In genomic region chr1:201122321-201123017, GRCh38 we compare ENCODE assay signal across 33 cellular contexts. TPM values are rescaled to one million over a fixed set of nuclear protein-coding genes. Genes with fewer than 3 reads are reported as not detected.
A peak's percentile ranks its signal among the peaks of the same experiment; 100 is the strongest.
DNase-seq lines count a peak whose midpoint lies in the region; ATAC-seq, FAIRE-seq and TF ChIP-seq lines count a peak whose summit lies in the region.
"Had no signal": no experiment of that assay in that cellular context is flagged by ENCODE, and none has a peak within 500 bp of the region (broad histone marks: within the 10 kb centered on the region; RNA-seq: fewer than 3 reads in every experiment).

No MANE protein-coding gene starts in this region.

- ATAC-seq in HepG2 (no peak), right lobe of liver (no peak), K562 (no peak)
- ATAC-seq: CD8-positive, alpha-beta T cell; Panc1; SK-N-SH treated with all-trans-retinoic acid at 6 μM for 48 hours; T-helper 17 cell had no signal

- H3K27ac ChIP-seq in HepG2 (ENCODE audit: extremely low read length, insufficient read depth, low read length) (no peak overlapping the region), right lobe of liver (no peak overlapping the region), K562 (ENCODE audit: extremely low read depth, low read depth, low read length) (no peak overlapping the region)
- H3K27ac ChIP-seq: SJCRH30 had no signal

- H3K79me2 ChIP-seq in HepG2 (ENCODE audit: insufficient read depth, low read length) (no peaks in the 10 kb centered on the region), K562 (ENCODE audit: control insufficient read depth, insufficient read depth, low read length) (no peaks in the 10 kb centered on the region)

- BruUV-seq in HepG2 (replicated peaks; lab: Mats Ljungman, UMichigan) (no TSS peak), K562 (replicated peaks; lab: Mats Ljungman, UMichigan) (no TSS peak)

- no peak overlapping the region for H3K4me3 ChIP-seq in HepG2 (replicated peaks in 1 of 3; ENCODE audit: insufficient read depth in 1 of 3, low read depth in 2 of 3, low read length in 3 of 3)
- no peak overlapping the region for H3K4me3 ChIP-seq in right lobe of liver
- H3K4me3 ChIP-seq in K562: no peak overlapping the region
- H3K4me3 ChIP-seq: SJCRH30 had no signal

- CTCF ChIA-PET in HepG2 (lab: Yijun Ruan, JAX; ENCODE audit: low intra/inter-chr PET ratio, low total read pairs): no interaction called here
- CTCF ChIA-PET in K562 (lab: Yijun Ruan, JAX; ENCODE audit: low intra/inter-chr PET ratio): no interaction called here

- no peak for TF ChIP-seq POLR2A in HepG2 (IDR thresholded peaks at IDR 0.05; ENCODE audit: insufficient read depth in 1 of 2, low read depth in 2 of 2, low read length in 2 of 2)
- TF ChIP-seq POLR2A in right lobe of liver (IDR thresholded peaks at IDR 0.05): no peak
- TF ChIP-seq POLR2A in K562 (conservative IDR thresholded peaks at IDR 0.05): no peak

- in situ Hi-C loops in HepG2 (cut with HindIII; ENCODE audit: extremely low pct_ligation_motif_present, low pct_unique_long_range_greater_than_20kb) (no loop called here), K562 (cut with MboI) (no loop called here), KBM-7 (cut with MboI; ENCODE audit: low pct_unique_long_range_greater_than_20kb, low sequenced_read_pairs) (no loop called here)

- no peak for DNase-seq in HepG2 (ENCODE audit: low spot score)
- DNase-seq in right lobe of liver: no peak
- DNase-seq in NCI-H82 treated with DMSO at 0.1 percent for 48 hours (lab: John Stamatoyannopoulos, UW; ENCODE audit: unreplicated experiment): peak; percentile 29
- no peak for DNase-seq in K562 (ENCODE audit: extremely low read depth in 1 of 4, low spot score in 3 of 4)
- DNase-seq in KBM-7: no peak
- no peak for DNase-seq in OCI-M2 (lab: John Stamatoyannopoulos, UW; ENCODE audit: unreplicated experiment)
- no peak for DNase-seq in DMS79 treated with DMSO at 0.1 percent for 48 hours (lab: John Stamatoyannopoulos, UW)
- DNase-seq in activated gamma-delta T cell treated with Interleukin-2 at 50 U/mL for 16 hours: no peak
- DNase-seq: C1 segment of cervical spinal cord; Caco-2; CD8-positive, alpha-beta T cell; DMS 273 treated with DMSO at 0.1 percent for 48 hours; DMS79; GF-D8; KG1; NCI-H1092; NCI-H1417 treated with DMSO at 0.1 percent for 48 hours; NCI-H1694 treated with DMSO at 0.1 percent for 48 hours; NCI-H2081; NCI-H2171; NCI-H345; NCI-H510A treated with DMSO at 0.1 percent for 48 hours; NCI-H748 treated with DMSO at 0.1 percent for 48 hours; NK-92 treated with Interleukin-12 subunit alpha and Interleukin-12 subunit beta, amount 100 ng/mL, for 24 hours; SJCRH30; T-helper 17 cell had no signal

- H2AFZ ChIP-seq in HepG2 (ENCODE audit: low read length): no peak overlapping the region
- H2AFZ ChIP-seq in K562 (ENCODE audit: low read depth, low read length): no peak overlapping the region

- TF ChIP-seq RAD21 in HepG2 (CRISPR knock-in tag; IDR thresholded peaks at IDR 0.05) (no peak), K562 (CRISPR knock-in tag; conservative IDR thresholded peaks at IDR 0.05 in 1 of 2, IDR thresholded peaks at IDR 0.05 in 1 of 2) (no peak)

- H4K20me1 ChIP-seq in HepG2 (ENCODE audit: insufficient read depth, low read length) (no peaks in the 10 kb centered on the region), K562 (replicated peaks; ENCODE audit: control insufficient read depth, insufficient read depth, low read length) (peaks cover 18% of the 10 kb centered on the region)

- 4% methylated on average over 12 of the region's 12 CpGs for WGBS in HepG2 (ENCODE audit: low lambda C conversion rate)
- 81% methylated on average over 7 of the region's 12 CpGs for WGBS in right lobe of liver (ENCODE audit: insufficient coverage, low coverage, low lambda C conversion rate, missing lambda C conversion rate)
- 0% methylated on average over 12 of the region's 12 CpGs for WGBS in K562 (ENCODE audit: insufficient coverage, low coverage, missing lambda C conversion rate)

- TF ChIP-seq CTCF in HepG2 (CRISPR knock-in tag; IDR thresholded peaks at IDR 0.05): no peak
- no peak for TF ChIP-seq CTCF in right lobe of liver (IDR thresholded peaks at IDR 0.05)
- no peak for TF ChIP-seq CTCF in K562 (IDR thresholded peaks at IDR 0.05 in 2 of 3, conservative IDR thresholded peaks at IDR 0.05 in 1 of 3; ENCODE audit: insufficient read depth in 2 of 3, low read depth in 1 of 3, low read length in 3 of 3)

- no peak overlapping the region for H3K4me2 ChIP-seq in HepG2 (ENCODE audit: low read depth, low read length)
- H3K4me2 ChIP-seq in K562 (ENCODE audit: insufficient read depth, low read length): no peak overlapping the region

- H3K9me1 ChIP-seq in K562 (ENCODE audit: control insufficient read depth, insufficient read depth, low read length): no peaks in the 10 kb centered on the region

- no peaks in the 10 kb centered on the region for H3K36me3 ChIP-seq in HepG2 (replicated peaks in 1 of 2; ENCODE audit: control insufficient read depth in 1 of 2, insufficient read depth in 2 of 2, low read length in 2 of 2)
- no peaks in the 10 kb centered on the region for H3K36me3 ChIP-seq in right lobe of liver
- no peaks in the 10 kb centered on the region for H3K36me3 ChIP-seq in K562 (ENCODE audit: control insufficient read depth, insufficient read depth, low read length)
- H3K36me3 ChIP-seq: SJCRH30 had no signal

- POLR2A ChIA-PET in HepG2 (lab: Yijun Ruan, JAX): no interaction called here
- POLR2A ChIA-PET in K562 (lab: Yijun Ruan, JAX): interaction anchor here (0.6 kb wide), 1 partner anchor 14 kb away, joined by 3 read pairs; no protein-coding TSS in a partner anchor

- H3K9me3 ChIP-seq in HepG2 (ENCODE audit: low read length) (no peaks in the 10 kb centered on the region), right lobe of liver (no peaks in the 10 kb centered on the region), K562 (replicated peaks; ENCODE audit: control insufficient read depth, insufficient read depth, low read depth, low read length) (no peaks in the 10 kb centered on the region)
- H3K9me3 ChIP-seq: Caco-2, SJCRH30 had no signal

- TF ChIP-seq EP300 in HepG2 (IDR thresholded peaks at IDR 0.05; ENCODE audit: low read depth in 2 of 2, low read length in 2 of 2) (no peak), HepG2 (CRISPR knock-in tag; IDR thresholded peaks at IDR 0.05; ENCODE audit: borderline replicate concordance) (no peak), K562 (IDR thresholded peaks at IDR 0.05; ENCODE audit: low read length) (no peak)

- H3K9ac ChIP-seq in HepG2 (ENCODE audit: insufficient read depth, low read depth, low read length) (no peak overlapping the region), K562 (ENCODE audit: insufficient read depth in 1 of 2, low read depth in 2 of 2, low read length in 2 of 2) (no peak overlapping the region)

- FAIRE-seq in HepG2 (lab: Jason Lieb, UNC) (no peak), K562 (lab: Jason Lieb, UNC) (no peak)
- FAIRE-seq: A204.1, GM12891, H54 had no signal

- H3K4me1 ChIP-seq in HepG2 (ENCODE audit: insufficient read depth, low read length): peaks cover 11% of the 10 kb centered on the region
- H3K4me1 ChIP-seq in right lobe of liver: no peaks in the 10 kb centered on the region
- H3K4me1 ChIP-seq in K562 (replicated peaks in 1 of 2; ENCODE audit: control insufficient read depth in 2 of 2, insufficient read depth in 2 of 2, low read length in 2 of 2): no peaks in the 10 kb centered on the region; a peak in 1 of 5 replicates
- H3K4me1 ChIP-seq: Caco-2 had no signal

- peaks cover 6 to 65% of the 10 kb centered on the region in 2 experiments for H3K27me3 ChIP-seq in HepG2 (ENCODE audit: control insufficient read depth in 1 of 2, insufficient read depth in 2 of 2, low read length in 2 of 2)
- no peaks in the 10 kb centered on the region for H3K27me3 ChIP-seq in right lobe of liver
- peaks cover 70 to 81% of the 10 kb centered on the region in 2 experiments for H3K27me3 ChIP-seq in K562 (ENCODE audit: control insufficient read depth in 2 of 2, insufficient read depth in 2 of 2, low read length in 2 of 2)

- intact Hi-C loops in HepG2 (cut with micrococcal nuclease; ENCODE audit: unreplicated experiment): no loop called here
- intact Hi-C loops in right lobe of liver (cut with DNase I): no loop called here
- intact Hi-C loops in K562 (cut with micrococcal nuclease): no loop called here

RNA-seq across cellular contexts. Expression of gene ASCL5, which starts 4.5 kb away (rescaled TPM):
- total RNA-seq in HepG2 (2016; rRNA removed; fragmentation: Illumina TruSeq; extraction: Trizol): not detected in 2 replicates
- not detected in 2 replicates for total RNA-seq in HepG2 (2016; cell fraction: cytosol; rRNA removed; fragmentation: Illumina TruSeq; extraction: Trizol; ENCODE audit: low read depth)
- not detected in 2 replicates for total RNA-seq in HepG2 (2016; cell fraction: insoluble cytoplasmic fraction; rRNA removed; fragmentation: Illumina TruSeq; extraction: Trizol)
- not detected in 2 replicates for total RNA-seq in HepG2 (2016; cell fraction: membrane; rRNA removed; fragmentation: Illumina TruSeq; extraction: Trizol)
- total RNA-seq in HepG2 (2016; cell fraction: nucleus; rRNA removed; fragmentation: Illumina TruSeq; extraction: Trizol): not detected in 2 replicates
- polyA plus RNA-seq in HepG2 (2011; rRNA removed): not detected in 2 replicates
- not detected in 2 replicates for polyA plus RNA-seq in HepG2 (2011; cell fraction: cytosol; rRNA removed)
- 0.08 and 0.09 TPM in 2 replicates for polyA plus RNA-seq in HepG2 (2011; cell fraction: nucleus; rRNA removed)
- not detected in 2 replicates for polyA plus RNA-seq in HepG2 (2012)
- polyA plus RNA-seq in HepG2 (2016; cell fraction: cytosol; fragmentation: Illumina TruSeq; extraction: Trizol; ENCODE audit: low read depth): not detected in 2 replicates
- polyA plus RNA-seq in HepG2 (2016; cell fraction: insoluble cytoplasmic fraction; fragmentation: Illumina TruSeq; extraction: Trizol; ENCODE audit: low read depth): not detected in 2 replicates
- not detected in 2 replicates for polyA plus RNA-seq in HepG2 (2016; cell fraction: membrane; fragmentation: Illumina TruSeq; extraction: Trizol; ENCODE audit: low read depth)
- not detected in 2 replicates for polyA plus RNA-seq in HepG2 (2016; cell fraction: nucleus; fragmentation: Illumina TruSeq; extraction: Trizol; ENCODE audit: insufficient read depth, low read depth)
- not detected in 2 replicates for polyA minus RNA-seq in HepG2 (2011; rRNA and poly(A)+ RNA removed; ENCODE audit: low replicate concordance)
- not detected in 2 replicates for polyA minus RNA-seq in HepG2 (2011; cell fraction: cytosol; rRNA and poly(A)+ RNA removed)
- not detected in 2 replicates for polyA minus RNA-seq in HepG2 (2011; cell fraction: nucleus; rRNA and poly(A)+ RNA removed)
- total RNA-seq in right lobe of liver: not detected
- not detected in 2 replicates for total RNA-seq in K562 (2011; cell fraction: chromatin; rRNA removed; ENCODE audit: low replicate concordance)
- not detected in 2 replicates for total RNA-seq in K562 (2011; cell fraction: nucleolus; rRNA removed)
- total RNA-seq in K562 (2011; cell fraction: nucleoplasm; rRNA removed): not detected in 2 replicates
- 0.09 TPM in 1 of 2 replicates, not detected in the other for total RNA-seq in K562 (2014; rRNA removed)
- total RNA-seq in K562 (2014; rRNA removed; fragmentation: Illumina TruSeq; extraction: Trizol): not detected in 2 replicates
- not detected in 2 replicates for total RNA-seq in K562 (2015; rRNA removed; fragmentation: Illumina TruSeq; extraction: Trizol)
- not detected in 2 replicates for total RNA-seq in K562 (2021)
- polyA plus RNA-seq in K562 (2011; rRNA removed): not detected in 2 replicates
- not detected in 2 replicates for polyA plus RNA-seq in K562 (2011; cell fraction: cytosol; rRNA removed)
- not detected in 2 replicates for polyA plus RNA-seq in K562 (2011; cell fraction: nucleus; rRNA removed)
- polyA plus RNA-seq in K562 (2012): not detected in 2 replicates
- polyA plus RNA-seq in K562 (2014; fragmentation: Illumina TruSeq; extraction: Trizol): not detected in 2 replicates
- polyA plus RNA-seq in K562 (2014; fragmentation: Nextera tagmentation; extraction: Ambion mirVana): not detected
- not detected in 2 replicates for polyA plus RNA-seq in K562 (2014; rRNA removed)
- polyA minus RNA-seq in K562 (2011; rRNA and poly(A)+ RNA removed): not detected in 2 replicates
- not detected in 2 replicates for polyA minus RNA-seq in K562 (2011; cell fraction: cytosol; rRNA and poly(A)+ RNA removed)
- not detected in 2 replicates for polyA minus RNA-seq in K562 (2011; cell fraction: nucleus; rRNA and poly(A)+ RNA removed)
- total RNA-seq: HT1080, SJCRH30 had no signal
- polyA plus RNA-seq: AG04450 had no signal

RNA-seq across cellular contexts. Expression of gene CACNA1S, which starts 10.2 kb away (rescaled TPM):
- not detected in 2 replicates for total RNA-seq in HepG2 (2016; rRNA removed; fragmentation: Illumina TruSeq; extraction: Trizol)
- total RNA-seq in HepG2 (2016; cell fraction: cytosol; rRNA removed; fragmentation: Illumina TruSeq; extraction: Trizol; ENCODE audit: low read depth): not detected in 2 replicates
- not detected in 2 replicates for total RNA-seq in HepG2 (2016; cell fraction: insoluble cytoplasmic fraction; rRNA removed; fragmentation: Illumina TruSeq; extraction: Trizol)
- not detected in 2 replicates for total RNA-seq in HepG2 (2016; cell fraction: membrane; rRNA removed; fragmentation: Illumina TruSeq; extraction: Trizol)
- not detected in 2 replicates for total RNA-seq in HepG2 (2016; cell fraction: nucleus; rRNA removed; fragmentation: Illumina TruSeq; extraction: Trizol)
- polyA plus RNA-seq in HepG2 (2011; rRNA removed): not detected in 2 replicates
- not detected in 2 replicates for polyA plus RNA-seq in HepG2 (2011; cell fraction: cytosol; rRNA removed)
- polyA plus RNA-seq in HepG2 (2011; cell fraction: nucleus; rRNA removed): not detected in 2 replicates
- polyA plus RNA-seq in HepG2 (2012): not detected in 2 replicates
- not detected in 2 replicates for polyA plus RNA-seq in HepG2 (2016; cell fraction: cytosol; fragmentation: Illumina TruSeq; extraction: Trizol; ENCODE audit: low read depth)
- not detected in 2 replicates for polyA plus RNA-seq in HepG2 (2016; cell fraction: insoluble cytoplasmic fraction; fragmentation: Illumina TruSeq; extraction: Trizol; ENCODE audit: low read depth)
- not detected in 2 replicates for polyA plus RNA-seq in HepG2 (2016; cell fraction: membrane; fragmentation: Illumina TruSeq; extraction: Trizol; ENCODE audit: low read depth)
- not detected in 2 replicates for polyA plus RNA-seq in HepG2 (2016; cell fraction: nucleus; fragmentation: Illumina TruSeq; extraction: Trizol; ENCODE audit: insufficient read depth, low read depth)
- 0.02 TPM in 1 of 2 replicates, not detected in the other for polyA minus RNA-seq in HepG2 (2011; rRNA and poly(A)+ RNA removed; ENCODE audit: low replicate concordance)
- polyA minus RNA-seq in HepG2 (2011; cell fraction: cytosol; rRNA and poly(A)+ RNA removed): not detected in 2 replicates
- not detected in 2 replicates for polyA minus RNA-seq in HepG2 (2011; cell fraction: nucleus; rRNA and poly(A)+ RNA removed)
- total RNA-seq in right lobe of liver: under 1 TPM in 1 of 6 experiments, not detected in 5; 0.12 TPM
- not detected in 2 replicates for total RNA-seq in K562 (2011; cell fraction: chromatin; rRNA removed; ENCODE audit: low replicate concordance)
- not detected in 2 replicates for total RNA-seq in K562 (2011; cell fraction: nucleolus; rRNA removed)
- not detected in 2 replicates for total RNA-seq in K562 (2011; cell fraction: nucleoplasm; rRNA removed)
- total RNA-seq in K562 (2014; rRNA removed): not detected in 2 replicates
- total RNA-seq in K562 (2014; rRNA removed; fragmentation: Illumina TruSeq; extraction: Trizol): not detected in 2 replicates
- total RNA-seq in K562 (2015; rRNA removed; fragmentation: Illumina TruSeq; extraction: Trizol): not detected in 2 replicates
- total RNA-seq in K562 (2021): not detected in 2 replicates
- polyA plus RNA-seq in K562 (2011; rRNA removed): not detected in 2 replicates
- not detected in 2 replicates for polyA plus RNA-seq in K562 (2011; cell fraction: cytosol; rRNA removed)
- not detected in 2 replicates for polyA plus RNA-seq in K562 (2011; cell fraction: nucleus; rRNA removed)
- 0.01 TPM in 1 of 2 replicates, not detected in the other for polyA plus RNA-seq in K562 (2012)
- polyA plus RNA-seq in K562 (2014; fragmentation: Illumina TruSeq; extraction: Trizol): not detected in 2 replicates
- not detected for polyA plus RNA-seq in K562 (2014; fragmentation: Nextera tagmentation; extraction: Ambion mirVana)
- polyA plus RNA-seq in K562 (2014; rRNA removed): not detected in 2 replicates
- not detected in 2 replicates for polyA minus RNA-seq in K562 (2011; rRNA and poly(A)+ RNA removed)
- not detected in 2 replicates for polyA minus RNA-seq in K562 (2011; cell fraction: cytosol; rRNA and poly(A)+ RNA removed)
- not detected in 2 replicates for polyA minus RNA-seq in K562 (2011; cell fraction: nucleus; rRNA and poly(A)+ RNA removed)
- total RNA-seq: CD8-positive, alpha-beta T cell; HT1080; T-helper 17 cell had no signal
- polyA plus RNA-seq: AG04450 had no signal

RNA-seq across cellular contexts. Expression of gene TMEM9, which starts 31.8 kb away (rescaled TPM):
- total RNA-seq in HepG2 (2016; rRNA removed; fragmentation: Illumina TruSeq; extraction: Trizol): 33.6 and 60.9 TPM in 2 replicates
- total RNA-seq in HepG2 (2016; cell fraction: cytosol; rRNA removed; fragmentation: Illumina TruSeq; extraction: Trizol; ENCODE audit: low read depth): 19.4 and 19.6 TPM in 2 replicates
- 34.2 and 64.9 TPM in 2 replicates for total RNA-seq in HepG2 (2016; cell fraction: insoluble cytoplasmic fraction; rRNA removed; fragmentation: Illumina TruSeq; extraction: Trizol)
- total RNA-seq in HepG2 (2016; cell fraction: membrane; rRNA removed; fragmentation: Illumina TruSeq; extraction: Trizol): 35.3 and 35.6 TPM in 2 replicates
- 46.5 and 53.8 TPM in 2 replicates for total RNA-seq in HepG2 (2016; cell fraction: nucleus; rRNA removed; fragmentation: Illumina TruSeq; extraction: Trizol)
- 102 and 137 TPM in 2 replicates for polyA plus RNA-seq in HepG2 (2011; rRNA removed)
- 89.3 and 100 TPM in 2 replicates for polyA plus RNA-seq in HepG2 (2011; cell fraction: cytosol; rRNA removed)
- polyA plus RNA-seq in HepG2 (2011; cell fraction: nucleus; rRNA removed): 118 and 132 TPM in 2 replicates
- polyA plus RNA-seq in HepG2 (2012): 50.9 and 56.1 TPM in 2 replicates
- 20.3 and 20.6 TPM in 2 replicates for polyA plus RNA-seq in HepG2 (2016; cell fraction: cytosol; fragmentation: Illumina TruSeq; extraction: Trizol; ENCODE audit: low read depth)
- 32.1 and 32.2 TPM in 2 replicates for polyA plus RNA-seq in HepG2 (2016; cell fraction: insoluble cytoplasmic fraction; fragmentation: Illumina TruSeq; extraction: Trizol; ENCODE audit: low read depth)
- 27.0 and 30.2 TPM in 2 replicates for polyA plus RNA-seq in HepG2 (2016; cell fraction: membrane; fragmentation: Illumina TruSeq; extraction: Trizol; ENCODE audit: low read depth)
- polyA plus RNA-seq in HepG2 (2016; cell fraction: nucleus; fragmentation: Illumina TruSeq; extraction: Trizol; ENCODE audit: insufficient read depth, low read depth): 79.2 and 83.5 TPM in 2 replicates
- polyA minus RNA-seq in HepG2 (2011; rRNA and poly(A)+ RNA removed; ENCODE audit: low replicate concordance): 239 and 286 TPM in 2 replicates
- polyA minus RNA-seq in HepG2 (2011; cell fraction: cytosol; rRNA and poly(A)+ RNA removed): 16.9 and 23.5 TPM in 2 replicates
- 14.8 and 15.3 TPM in 2 replicates for polyA minus RNA-seq in HepG2 (2011; cell fraction: nucleus; rRNA and poly(A)+ RNA removed)
- total RNA-seq in right lobe of liver: 10 to 100 TPM; 27.0 to 47.4 (median 35.6) TPM
- 56.7 and 115 TPM in 2 replicates for total RNA-seq in K562 (2011; cell fraction: chromatin; rRNA removed; ENCODE audit: low replicate concordance)
- total RNA-seq in K562 (2011; cell fraction: nucleolus; rRNA removed): 158 and 181 TPM in 2 replicates
- 137 and 141 TPM in 2 replicates for total RNA-seq in K562 (2011; cell fraction: nucleoplasm; rRNA removed)
- total RNA-seq in K562 (2014; rRNA removed): 79.3 and 118 TPM in 2 replicates
- total RNA-seq in K562 (2014; rRNA removed; fragmentation: Illumina TruSeq; extraction: Trizol): 25.4 and 30.4 TPM in 2 replicates
- total RNA-seq in K562 (2015; rRNA removed; fragmentation: Illumina TruSeq; extraction: Trizol): 30.6 and 31.5 TPM in 2 replicates
- 72.4 and 80.7 TPM in 2 replicates for total RNA-seq in K562 (2021)
- 107 and 195 TPM in 2 replicates for polyA plus RNA-seq in K562 (2011; rRNA removed)
- polyA plus RNA-seq in K562 (2011; cell fraction: cytosol; rRNA removed): 148 and 167 TPM in 2 replicates
- 145 and 201 TPM in 2 replicates for polyA plus RNA-seq in K562 (2011; cell fraction: nucleus; rRNA removed)
- polyA plus RNA-seq in K562 (2012): 64.1 and 120 TPM in 2 replicates
- polyA plus RNA-seq in K562 (2014; fragmentation: Illumina TruSeq; extraction: Trizol): 38.7 and 52.1 TPM in 2 replicates
- polyA plus RNA-seq in K562 (2014; fragmentation: Nextera tagmentation; extraction: Ambion mirVana): 10 to 100 TPM; 42.4 to 86.2 TPM
- polyA plus RNA-seq in K562 (2014; rRNA removed): 67.6 and 90.2 TPM in 2 replicates
- polyA minus RNA-seq in K562 (2011; rRNA and poly(A)+ RNA removed): 56.2 and 56.5 TPM in 2 replicates
- polyA minus RNA-seq in K562 (2011; cell fraction: cytosol; rRNA and poly(A)+ RNA removed): 30.3 and 38.0 TPM in 2 replicates
- 14.8 and 29.9 TPM in 2 replicates for polyA minus RNA-seq in K562 (2011; cell fraction: nucleus; rRNA and poly(A)+ RNA removed)

Comparison
In these comparisons a context has a peak if more than half of its experiments do, and no peak if none do; other contexts are left out.
1. Of the 241 proteins assayed by ChIP-seq in both HepG2 and K562: peak only in HepG2: none; only in K562: ZFP36; in both: none; in neither: 240.